In genomic region chr6:45445749-45446454, GRCh38 we compare ENCODE assay signal across 9 cellular contexts.
DNase-seq lines count a peak whose midpoint lies in the region; ATAC-seq and TF ChIP-seq lines count a peak whose summit lies in the region.
"Had no signal": no experiment of that assay in that cellular context is flagged by ENCODE, and none has a peak within 500 bp of the region (broad histone marks: within the 10 kb centered on the region; RNA-seq: fewer than 3 reads in every experiment).

No MANE protein-coding gene starts in this region.

- H3K9me3 ChIP-seq in WERI-Rb-1 (ENCODE audit: severe bottlenecking) = no peaks in the 10 kb centered on the region

- no peak overlapping the region for H2AFZ ChIP-seq in KMS-11 (ENCODE audit: low read depth)

- H3K4me1 ChIP-seq in KMS-11 (ENCODE audit: low read depth, poor library complexity, severe bottlenecking) = peaks cover 100% of the 10 kb centered on the region

- no peak overlapping the region for H3K4me3 ChIP-seq in KMS-11 (IDR thresholded peaks at IDR 0.05; ENCODE audit: insufficient read depth, low read depth, low read length)
- H3K4me3 ChIP-seq in WERI-Rb-1 (ENCODE audit: low read depth, low read length) = no peak overlapping the region

- peaks cover 5% of the 10 kb centered on the region; the same call in 1 of the 2 replicates for H3K36me3 ChIP-seq in KMS-11 (ENCODE audit: insufficient read depth)
- H3K36me3 ChIP-seq in WERI-Rb-1 = no peaks in the 10 kb centered on the region

- DNase-seq in DMS153 (lab: John Stamatoyannopoulos, UW) (peak; percentile 90), SW480 (ENCODE audit: low spot score) (peak; percentile 95), epithelial cell of prostate (ENCODE audit: low read depth, low spot score) (peak; percentile 89), mucosa of gallbladder (ENCODE audit: low spot score) (peak; percentile 85), WERI-Rb-1 (no peak)
- DNase-seq: activated B cell treated with CpG ODN at 0.5 μM for 24 hours had no signal

- H3K27me3 ChIP-seq in KMS-11 (ENCODE audit: insufficient read depth, low read depth) = no peaks in the 10 kb centered on the region
- no peaks in the 10 kb centered on the region for H3K27me3 ChIP-seq in WERI-Rb-1 (ENCODE audit: insufficient read depth, low read depth, severe bottlenecking)

- peaks cover 13% of the 10 kb centered on the region; the same call in 1 of the 2 replicates for H4K20me1 ChIP-seq in KMS-11 (ENCODE audit: insufficient read depth)

- TF ChIP-seq CTCF in KMS-11 (conservative IDR thresholded peaks at IDR 0.05; ENCODE audit: low read depth, low read length) (no peak), WERI-Rb-1 (IDR thresholded peaks at IDR 0.05; ENCODE audit: low read depth, low read length) (no peak)

- peaks cover 100% of the 10 kb centered on the region for H3K79me2 ChIP-seq in KMS-11 (ENCODE audit: insufficient read depth, low read depth)

- no peak overlapping the region for H3K9ac ChIP-seq in KMS-11

- ATAC-seq in HG03354 (IDR thresholded peaks at IDR 0.05; ENCODE audit: poor library complexity, severe bottlenecking, unreplicated experiment) = no peak
- ATAC-seq in HG03108 (IDR thresholded peaks at IDR 0.05; ENCODE audit: unreplicated experiment) = no peak

- H3K27ac ChIP-seq in KMS-11 = peak overlapping the region; percentile 2; the same call in 1 of the 2 replicates
- H3K27ac ChIP-seq in epithelial cell of prostate = peak overlapping the region; percentile 91
- H3K27ac ChIP-seq in WERI-Rb-1 = no peak overlapping the region

- H3K4me2 ChIP-seq in KMS-11 = peak overlapping the region; percentile 45; the same call in 1 of the 2 replicates
